Comparison of ENCODE assay signal across 1 cellular context in the genomic region with DNA sequence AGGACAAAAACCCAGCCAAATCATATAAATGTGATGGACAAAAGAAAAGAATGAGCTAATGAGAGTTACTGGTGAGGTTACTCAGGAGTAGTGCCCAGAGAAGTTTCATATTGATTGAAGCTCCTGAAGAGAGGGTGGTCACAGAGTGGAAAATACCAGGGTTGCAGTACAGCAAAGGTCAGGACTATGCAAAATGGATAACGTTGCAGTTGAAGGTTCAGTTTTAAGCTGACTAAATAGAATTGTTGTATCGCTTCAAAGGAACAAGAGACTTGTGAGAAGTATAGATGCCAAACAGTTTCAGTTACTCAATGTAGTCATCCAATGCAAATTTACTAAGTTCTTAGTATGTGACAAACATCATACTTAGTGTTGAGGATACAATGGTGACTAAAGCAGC.
TF ChIP-seq lines count a peak whose summit lies in the region.

No MANE protein-coding gene starts in this region.

TF ChIP-seq in HepG2, 621 proteins besides CTCF, POLR2A, EP300 and RAD21 (continued from another document and continues in another):
- TF ChIP-seq KAT2B (IDR thresholded peaks at IDR 0.05; ENCODE audit: borderline replicate concordance, low read depth, low read length): 0 out of 2 replicates have a peak, but pooled peaks have one; percentile 20
- no peak for TF ChIP-seq HNRNPLL (IDR thresholded peaks at IDR 0.05; ENCODE audit: low read depth, low read length, poor library complexity, severe bottlenecking)
- 0 out of 2 replicates have a peak, but pooled peaks have one; percentile 36 for TF ChIP-seq ZNF354B (CRISPR knock-in tag; IDR thresholded peaks at IDR 0.05)
- TF ChIP-seq, protein P1, sequence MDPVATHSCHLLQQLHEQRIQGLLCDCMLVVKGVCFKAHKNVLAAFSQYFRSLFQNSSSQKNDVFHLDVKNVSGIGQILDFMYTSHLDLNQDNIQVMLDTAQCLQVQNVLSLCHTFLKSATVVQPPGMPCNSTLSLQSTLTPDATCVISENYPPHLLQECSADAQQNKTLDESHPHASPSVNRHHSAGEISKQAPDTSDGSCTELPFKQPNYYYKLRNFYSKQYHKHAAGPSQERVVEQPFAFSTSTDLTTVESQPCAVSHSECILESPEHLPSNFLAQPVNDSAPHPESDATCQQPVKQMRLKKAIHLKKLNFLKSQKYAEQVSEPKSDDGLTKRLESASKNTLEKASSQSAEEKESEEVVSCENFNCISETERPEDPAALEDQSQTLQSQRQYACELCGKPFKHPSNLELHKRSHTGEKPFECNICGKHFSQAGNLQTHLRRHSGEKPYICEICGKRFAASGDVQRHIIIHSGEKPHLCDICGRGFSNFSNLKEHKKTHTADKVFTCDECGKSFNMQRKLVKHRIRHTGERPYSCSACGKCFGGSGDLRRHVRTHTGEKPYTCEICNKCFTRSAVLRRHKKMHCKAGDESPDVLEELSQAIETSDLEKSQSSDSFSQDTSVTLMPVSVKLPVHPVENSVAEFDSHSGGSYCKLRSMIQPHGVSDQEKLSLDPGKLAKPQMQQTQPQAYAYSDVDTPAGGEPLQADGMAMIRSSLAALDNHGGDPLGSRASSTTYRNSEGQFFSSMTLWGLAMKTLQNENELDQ (CRISPR knock-in tag; IDR thresholded peaks at IDR 0.05; ENCODE audit: borderline replicate concordance): no peak
- TF ChIP-seq, protein P2, sequence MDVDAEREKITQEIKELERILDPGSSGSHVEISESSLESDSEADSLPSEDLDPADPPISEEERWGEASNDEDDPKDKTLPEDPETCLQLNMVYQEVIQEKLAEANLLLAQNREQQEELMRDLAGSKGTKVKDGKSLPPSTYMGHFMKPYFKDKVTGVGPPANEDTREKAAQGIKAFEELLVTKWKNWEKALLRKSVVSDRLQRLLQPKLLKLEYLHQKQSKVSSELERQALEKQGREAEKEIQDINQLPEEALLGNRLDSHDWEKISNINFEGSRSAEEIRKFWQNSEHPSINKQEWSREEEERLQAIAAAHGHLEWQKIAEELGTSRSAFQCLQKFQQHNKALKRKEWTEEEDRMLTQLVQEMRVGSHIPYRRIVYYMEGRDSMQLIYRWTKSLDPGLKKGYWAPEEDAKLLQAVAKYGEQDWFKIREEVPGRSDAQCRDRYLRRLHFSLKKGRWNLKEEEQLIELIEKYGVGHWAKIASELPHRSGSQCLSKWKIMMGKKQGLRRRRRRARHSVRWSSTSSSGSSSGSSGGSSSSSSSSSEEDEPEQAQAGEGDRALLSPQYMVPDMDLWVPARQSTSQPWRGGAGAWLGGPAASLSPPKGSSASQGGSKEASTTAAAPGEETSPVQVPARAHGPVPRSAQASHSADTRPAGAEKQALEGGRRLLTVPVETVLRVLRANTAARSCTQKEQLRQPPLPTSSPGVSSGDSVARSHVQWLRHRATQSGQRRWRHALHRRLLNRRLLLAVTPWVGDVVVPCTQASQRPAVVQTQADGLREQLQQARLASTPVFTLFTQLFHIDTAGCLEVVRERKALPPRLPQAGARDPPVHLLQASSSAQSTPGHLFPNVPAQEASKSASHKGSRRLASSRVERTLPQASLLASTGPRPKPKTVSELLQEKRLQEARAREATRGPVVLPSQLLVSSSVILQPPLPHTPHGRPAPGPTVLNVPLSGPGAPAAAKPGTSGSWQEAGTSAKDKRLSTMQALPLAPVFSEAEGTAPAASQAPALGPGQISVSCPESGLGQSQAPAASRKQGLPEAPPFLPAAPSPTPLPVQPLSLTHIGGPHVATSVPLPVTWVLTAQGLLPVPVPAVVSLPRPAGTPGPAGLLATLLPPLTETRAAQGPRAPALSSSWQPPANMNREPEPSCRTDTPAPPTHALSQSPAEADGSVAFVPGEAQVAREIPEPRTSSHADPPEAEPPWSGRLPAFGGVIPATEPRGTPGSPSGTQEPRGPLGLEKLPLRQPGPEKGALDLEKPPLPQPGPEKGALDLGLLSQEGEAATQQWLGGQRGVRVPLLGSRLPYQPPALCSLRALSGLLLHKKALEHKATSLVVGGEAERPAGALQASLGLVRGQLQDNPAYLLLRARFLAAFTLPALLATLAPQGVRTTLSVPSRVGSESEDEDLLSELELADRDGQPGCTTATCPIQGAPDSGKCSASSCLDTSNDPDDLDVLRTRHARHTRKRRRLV (CRISPR knock-in tag; IDR thresholded peaks at IDR 0.05): no peak
- peak; percentile 84 for TF ChIP-seq SOX5 (CRISPR knock-in tag; IDR thresholded peaks at IDR 0.05; ENCODE audit: borderline replicate concordance)
- no peak for TF ChIP-seq ZNF878 (CRISPR knock-in tag; IDR thresholded peaks at IDR 0.05)
- no peak for TF ChIP-seq ZFP36L1 (CRISPR knock-in tag; IDR thresholded peaks at IDR 0.05)
- no peak for TF ChIP-seq ZNF225 (CRISPR knock-in tag; IDR thresholded peaks at IDR 0.05)
- no peak for TF ChIP-seq MLLT10 (CRISPR knock-in tag; IDR thresholded peaks at IDR 0.05)
- no peak for TF ChIP-seq ZBTB38 (CRISPR knock-in tag; IDR thresholded peaks at IDR 0.05)
- TF ChIP-seq IKZF1 (IDR thresholded peaks at IDR 0.05): no peak
- no peak for TF ChIP-seq CBFB (CRISPR knock-in tag; IDR thresholded peaks at IDR 0.05)
- TF ChIP-seq RNF2 (conservative IDR thresholded peaks at IDR 0.05; ENCODE audit: low read depth): no peak
- TF ChIP-seq CSRNP2 (CRISPR knock-in tag; conservative IDR thresholded peaks at IDR 0.05; ENCODE audit: low read depth): no peak
- peak; percentile 65; the same call in 1 of the 2 replicates for TF ChIP-seq SMYD3 (CRISPR knock-in tag; IDR thresholded peaks at IDR 0.05)
- no peak for TF ChIP-seq SIN3A (IDR thresholded peaks at IDR 0.05; ENCODE audit: borderline replicate concordance, low read depth, low read length)
- TF ChIP-seq, protein P3, sequence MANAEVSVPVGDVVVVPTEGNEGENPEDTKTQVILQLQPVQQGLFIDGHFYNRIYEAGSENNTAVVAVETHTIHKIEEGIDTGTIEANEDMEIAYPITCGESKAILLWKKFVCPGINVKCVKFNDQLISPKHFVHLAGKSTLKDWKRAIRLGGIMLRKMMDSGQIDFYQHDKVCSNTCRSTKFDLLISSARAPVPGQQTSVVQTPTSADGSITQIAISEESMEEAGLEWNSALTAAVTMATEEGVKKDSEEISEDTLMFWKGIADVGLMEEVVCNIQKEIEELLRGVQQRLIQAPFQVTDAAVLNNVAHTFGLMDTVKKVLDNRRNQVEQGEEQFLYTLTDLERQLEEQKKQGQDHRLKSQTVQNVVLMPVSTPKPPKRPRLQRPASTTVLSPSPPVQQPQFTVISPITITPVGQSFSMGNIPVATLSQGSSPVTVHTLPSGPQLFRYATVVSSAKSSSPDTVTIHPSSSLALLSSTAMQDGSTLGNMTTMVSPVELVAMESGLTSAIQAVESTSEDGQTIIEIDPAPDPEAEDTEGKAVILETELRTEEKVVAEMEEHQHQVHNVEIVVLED (CRISPR knock-in tag; IDR thresholded peaks at IDR 0.05; ENCODE audit: borderline replicate concordance): no peak
- no peak for TF ChIP-seq PHF8 (CRISPR knock-in tag; IDR thresholded peaks at IDR 0.05)
- no peak for TF ChIP-seq ZNF724P (CRISPR knock-in tag; IDR thresholded peaks at IDR 0.05; ENCODE audit: borderline replicate concordance)
- 0 out of 2 replicates have a peak, but pooled peaks have one; percentile 29 for TF ChIP-seq ERF (CRISPR knock-in tag; IDR thresholded peaks at IDR 0.05)
- TF ChIP-seq RAD51 (IDR thresholded peaks at IDR 0.05; ENCODE audit: borderline replicate concordance): no peak
- TF ChIP-seq ZNF326 (CRISPR knock-in tag; IDR thresholded peaks at IDR 0.05; ENCODE audit: borderline replicate concordance): no peak
- no peak for TF ChIP-seq ZBTB8A (CRISPR knock-in tag; IDR thresholded peaks at IDR 0.05; ENCODE audit: borderline replicate concordance, low read depth)
- no peak for TF ChIP-seq ZNF383 (CRISPR knock-in tag; IDR thresholded peaks at IDR 0.05; ENCODE audit: borderline replicate concordance)
- no peak for TF ChIP-seq MEIS1 (CRISPR knock-in tag; IDR thresholded peaks at IDR 0.05; ENCODE audit: borderline replicate concordance)
- TF ChIP-seq SP2 (CRISPR knock-in tag; IDR thresholded peaks at IDR 0.05): no peak
- TF ChIP-seq RCOR2 (CRISPR knock-in tag; IDR thresholded peaks at IDR 0.05): peak; percentile 55; the same call in 1 of the 2 replicates
- no peak for TF ChIP-seq NR3C1 (CRISPR knock-in tag; IDR thresholded peaks at IDR 0.05)
- TF ChIP-seq ZNF781 (CRISPR knock-in tag; IDR thresholded peaks at IDR 0.05; ENCODE audit: borderline replicate concordance, not compliant biosample characterization): no peak
- no peak for TF ChIP-seq ZNF503 (CRISPR knock-in tag; IDR thresholded peaks at IDR 0.05)
- no peak for TF ChIP-seq TFE3 (CRISPR knock-in tag; IDR thresholded peaks at IDR 0.05)
- TF ChIP-seq HES4 (CRISPR knock-in tag; IDR thresholded peaks at IDR 0.05; ENCODE audit: borderline replicate concordance): no peak
- no peak for TF ChIP-seq TEAD2 (CRISPR knock-in tag; IDR thresholded peaks at IDR 0.05)
- TF ChIP-seq MXD4 (CRISPR knock-in tag; IDR thresholded peaks at IDR 0.05): no peak
- 0 out of 2 replicates have a peak, but pooled peaks have one; percentile 1 for TF ChIP-seq ZNF800 (CRISPR knock-in tag; IDR thresholded peaks at IDR 0.05)
- TF ChIP-seq, protein P4, sequence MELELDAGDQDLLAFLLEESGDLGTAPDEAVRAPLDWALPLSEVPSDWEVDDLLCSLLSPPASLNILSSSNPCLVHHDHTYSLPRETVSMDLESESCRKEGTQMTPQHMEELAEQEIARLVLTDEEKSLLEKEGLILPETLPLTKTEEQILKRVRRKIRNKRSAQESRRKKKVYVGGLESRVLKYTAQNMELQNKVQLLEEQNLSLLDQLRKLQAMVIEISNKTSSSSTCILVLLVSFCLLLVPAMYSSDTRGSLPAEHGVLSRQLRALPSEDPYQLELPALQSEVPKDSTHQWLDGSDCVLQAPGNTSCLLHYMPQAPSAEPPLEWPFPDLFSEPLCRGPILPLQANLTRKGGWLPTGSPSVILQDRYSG (CRISPR knock-in tag; IDR thresholded peaks at IDR 0.05): no peak
- peak; percentile 88 for TF ChIP-seq ONECUT2 (CRISPR knock-in tag; IDR thresholded peaks at IDR 0.05)
- TF ChIP-seq EEA1 (CRISPR knock-in tag; IDR thresholded peaks at IDR 0.05; ENCODE audit: borderline replicate concordance): no peak
- TF ChIP-seq IKZF5 (CRISPR knock-in tag; IDR thresholded peaks at IDR 0.05): no peak; the same call in 1 of the 2 replicates
- TF ChIP-seq GPN1 (CRISPR knock-in tag; IDR thresholded peaks at IDR 0.05; ENCODE audit: borderline replicate concordance): no peak
- no peak for TF ChIP-seq ZNF761 (CRISPR knock-in tag; conservative IDR thresholded peaks at IDR 0.05)
- TF ChIP-seq ZNF329 (CRISPR knock-in tag; IDR thresholded peaks at IDR 0.05; ENCODE audit: low read depth): no peak
- TF ChIP-seq XRCC5 (optimal IDR thresholded peaks at IDR 0.05; ENCODE audit: low read length): no peak
- TF ChIP-seq NFRKB (IDR thresholded peaks at IDR 0.05): no peak
- no peak for TF ChIP-seq SNAPC5 (CRISPR knock-in tag; IDR thresholded peaks at IDR 0.05; ENCODE audit: borderline replicate concordance)
